8 cellular contexts compared by ENCODE assay signal in the genomic region with DNA sequence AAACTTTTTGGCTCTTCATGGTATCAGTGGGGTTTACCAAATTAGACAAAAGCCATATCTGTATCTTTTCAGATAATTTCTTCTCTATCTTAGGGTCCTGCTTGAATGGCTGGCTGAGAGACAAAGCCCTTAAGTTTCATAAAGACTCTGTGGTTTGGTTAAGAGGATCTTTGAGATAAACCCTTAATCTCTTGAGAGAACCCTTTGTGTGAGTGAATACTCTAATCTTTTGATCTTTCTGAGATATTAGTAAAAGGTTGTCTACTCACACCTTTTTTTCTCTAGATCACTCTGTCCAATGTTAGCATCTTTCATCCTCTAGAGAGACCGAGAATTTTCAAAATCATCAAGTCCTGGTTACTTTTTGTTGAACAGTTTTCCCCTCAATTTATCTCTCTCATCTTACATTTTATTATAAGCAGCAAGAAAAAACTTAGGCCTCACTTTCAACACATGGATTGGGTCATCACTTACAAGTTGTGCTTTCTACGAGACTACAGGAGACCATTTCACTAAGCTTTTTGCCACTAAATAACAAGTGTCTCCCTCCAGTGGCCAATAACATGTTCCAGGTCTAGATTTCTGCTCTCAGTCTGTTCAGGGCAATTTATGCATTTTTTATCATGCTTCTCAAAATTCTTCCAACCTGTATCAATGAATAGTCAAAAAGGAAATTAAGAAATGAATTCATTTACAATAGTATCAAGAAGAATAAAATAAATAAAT. TPM values are rescaled to one million over a fixed set of nuclear protein-coding genes. Genes with fewer than 3 reads are reported as not detected.
DNase-seq lines count a peak whose midpoint lies in the region; ATAC-seq, FAIRE-seq and TF ChIP-seq lines count a peak whose summit lies in the region.

No MANE protein-coding gene starts in this region.

- H3K9me3 ChIP-seq in A549 = no peaks in the 10 kb centered on the region
- H3K9me3 ChIP-seq in OCI-LY1 (ENCODE audit: low read length) = no peaks in the 10 kb centered on the region

- DNase-seq in A549 (ENCODE audit: low read depth in 1 of 2, low spot score in 1 of 2) (peak; percentile 11 to 50), fibroblast of gingiva (ENCODE audit: low read depth) (peak; percentile 16), immature natural killer cell (no peak)
- no peak for DNase-seq in activated CD4-positive, alpha-beta T cell treated with anti-CD3 and anti-CD28 coated beads, Interleukin-2, amount 50 U/mL, for 48 hours
- no peak for DNase-seq in natural killer cell treated with Interleukin-12 subunit alpha and Interleukin-12 subunit beta and Interleukin-15 and Interleukin-18, amount 100 ng/mL, for 72 hours (ENCODE audit: low spot score)

- H3K4me3 ChIP-seq in A549 (no peak overlapping the region), OCI-LY1 (ENCODE audit: low read depth, low read length, poor library complexity, severe bottlenecking) (no peak overlapping the region)

- no peak overlapping the region for H3K4me3 Mint-ChIP-seq in immature natural killer cell
- H3K4me3 Mint-ChIP-seq in natural killer cell treated with Interleukin-12 subunit alpha and Interleukin-12 subunit beta and Interleukin-15 and Interleukin-18, amount 100 ng/mL, for 72 hours = no peak overlapping the region

- TF ChIP-seq RAD21 in A549 (conservative IDR thresholded peaks at IDR 0.05 in 1 of 2, IDR thresholded peaks at IDR 0.05 in 1 of 2) = peak in 1 of 2 experiments; percentile 21; a peak in 2 of 5 replicates

- H3K4me1 Mint-ChIP-seq in immature natural killer cell = no peaks in the 10 kb centered on the region
- peaks cover 0 to 2% of the 10 kb centered on the region in 2 donors for H3K4me1 Mint-ChIP-seq in natural killer cell treated with Interleukin-12 subunit alpha and Interleukin-12 subunit beta and Interleukin-15 and Interleukin-18, amount 100 ng/mL, for 72 hours (ENCODE audit: low read depth in 2 of 2)

- FAIRE-seq in A549 (lab: Jason Lieb, UNC) = no peak

- ATAC-seq in A549 (peak; percentile 70 to 77; a peak in 3 of 6 replicates), GM18870 (IDR thresholded peaks at IDR 0.05; ENCODE audit: unreplicated experiment) (no peak)
- ATAC-seq in natural killer cell treated with Interleukin-12 subunit alpha and Interleukin-12 subunit beta and Interleukin-15 and Interleukin-18, amount 100 ng/mL, for 72 hours = no peak

- H3K9me2 ChIP-seq in OCI-LY1 (ENCODE audit: low read depth, low read length) = no peaks in the 10 kb centered on the region

- TF ChIP-seq CTCF in A549 (IDR thresholded peaks at IDR 0.05) (peak; percentile 49), GM12874 (IDR thresholded peaks at IDR 0.05; ENCODE audit: insufficient read depth, low read depth, low read length) (0 out of 2 replicates have a peak, but pooled peaks have one; percentile 18), OCI-LY1 (IDR thresholded peaks at IDR 0.05; ENCODE audit: low read length) (peak; percentile 70)

- peaks cover 7% of the 10 kb centered on the region for H3K36me3 ChIP-seq in OCI-LY1 (ENCODE audit: insufficient read depth, low read length)

- no peaks in the 10 kb centered on the region for H3K9me3 Mint-ChIP-seq in immature natural killer cell
- H3K9me3 Mint-ChIP-seq in natural killer cell treated with Interleukin-12 subunit alpha and Interleukin-12 subunit beta and Interleukin-15 and Interleukin-18, amount 100 ng/mL, for 72 hours = no peaks in the 10 kb centered on the region

- TF ChIP-seq POLR2A in A549 (IDR thresholded peaks at IDR 0.05; ENCODE audit: low read length) = no peak

- H3K9ac ChIP-seq in OCI-LY1 (ENCODE audit: low read length) = no peak overlapping the region

- no peaks in the 10 kb centered on the region for H3K4me1 ChIP-seq in A549
- H3K4me1 ChIP-seq in OCI-LY1 (ENCODE audit: insufficient read depth, low read length, severe bottlenecking) = no peaks in the 10 kb centered on the region

- H3F3A ChIP-seq in OCI-LY1 (ENCODE audit: insufficient read depth, low read length) = no peaks in the 10 kb centered on the region

- no peaks in the 10 kb centered on the region for H3K27me3 ChIP-seq in OCI-LY1 (ENCODE audit: insufficient read depth, low read length)

- 90% methylated on average over 2 of the region's 2 CpGs for WGBS in A549 (ENCODE audit: missing lambda C conversion rate)

- H3K27ac Mint-ChIP-seq in immature natural killer cell = no peak overlapping the region
- H3K27ac Mint-ChIP-seq in natural killer cell treated with Interleukin-12 subunit alpha and Interleukin-12 subunit beta and Interleukin-15 and Interleukin-18, amount 100 ng/mL, for 72 hours = no peak overlapping the region

- no peak for TF ChIP-seq EP300 in A549 (IDR thresholded peaks at IDR 0.05)

- H4K20me1 ChIP-seq in OCI-LY1 (ENCODE audit: insufficient read depth, low read length) = no peaks in the 10 kb centered on the region

- CTCF ChIA-PET in A549 (lab: Yijun Ruan, JAX) = interaction anchor here (0.5 to 2.4 kb wide), 9 partner anchors 9 to 88 kb away, joined by 4 to 7 read pairs (median 5); no protein-coding TSS in a partner anchor

- POLR2A ChIA-PET in A549 (lab: Yijun Ruan, JAX) = interaction anchor here (0.6 to 1.0 kb wide), 3 partner anchors 29 to 195 kb away, joined by 3 read pairs; partner anchors contain the start of genes ANXA7 and DNAJC9

- H3K27ac ChIP-seq in A549 = no peak overlapping the region
- no peak overlapping the region for H3K27ac ChIP-seq in OCI-LY1 (ENCODE audit: low read depth, low read length, poor library complexity, severe bottlenecking)

- H3K27me3 Mint-ChIP-seq in immature natural killer cell (ENCODE audit: low read depth in 3 of 3) = no peaks in the 10 kb centered on the region
- H3K27me3 Mint-ChIP-seq in natural killer cell treated with Interleukin-12 subunit alpha and Interleukin-12 subunit beta and Interleukin-15 and Interleukin-18, amount 100 ng/mL, for 72 hours = no peaks in the 10 kb centered on the region

- no peak overlapping the region for H2AFZ ChIP-seq in OCI-LY1 (ENCODE audit: low read length)

- H3K4me2 ChIP-seq in A549 = no peak overlapping the region
- no peak overlapping the region for H3K4me2 ChIP-seq in OCI-LY1 (ENCODE audit: low read length)

- H3K79me2 ChIP-seq in OCI-LY1 (ENCODE audit: insufficient read depth, low read length) = no peaks in the 10 kb centered on the region

- peaks cover 20 to 40% (median 34%) of the 10 kb centered on the region in 3 donors for H3K36me3 Mint-ChIP-seq in immature natural killer cell
- peaks cover 16% of the 10 kb centered on the region for H3K36me3 Mint-ChIP-seq in natural killer cell treated with Interleukin-12 subunit alpha and Interleukin-12 subunit beta and Interleukin-15 and Interleukin-18, amount 100 ng/mL, for 72 hours

TF ChIP-seq in A549, 52 proteins besides CTCF, POLR2A, EP300 and RAD21:
- TF ChIP-seq HEYL (CRISPR knock-in tag; IDR thresholded peaks at IDR 0.05) = no peak
- peak; percentile 35; the same call in 1 of the 3 replicates for TF ChIP-seq SMC3 (IDR thresholded peaks at IDR 0.05)

RNA-seq across cellular contexts. Expression of gene DNAJC9, which starts 28.4 kb away (rescaled TPM):
- 42.7 and 56.3 TPM in 2 replicates for polyA plus RNA-seq in A549 (2011; rRNA removed)
- polyA plus RNA-seq in A549 (2012; cell fraction: cytosol; rRNA removed) = 36.9 and 38.5 TPM in 2 replicates
- polyA plus RNA-seq in A549 (2012; cell fraction: nucleus; rRNA removed) = 26.2 and 32.9 TPM in 2 replicates
- polyA plus RNA-seq in A549 (2017; fragmentation: RNase III; extraction: RNeasy Plus Mini Kit Qiagen cat#74134 plus additional on column Dnase treatment) = 45.6 to 47.4 TPM (median 46.0 TPM) in 3 replicates
- 24.2 and 27.7 TPM in 2 replicates for polyA minus RNA-seq in A549 (2011; rRNA and poly(A)+ RNA removed)
- polyA plus RNA-seq in immature natural killer cell = 10 to 100 TPM; 26.4 to 27.6 (median 26.9) TPM
- 10 to 100 TPM; 38.8 to 68.9 TPM for total RNA-seq in natural killer cell treated with Interleukin-12 subunit alpha and Interleukin-12 subunit beta and Interleukin-15 and Interleukin-18, amount 100 ng/mL, for 72 hours

RNA-seq across cellular contexts. Expression of gene MRPS16, which starts 33.8 kb away (rescaled TPM):
- 132 and 162 TPM in 2 replicates for polyA plus RNA-seq in A549 (2011; rRNA removed)
- polyA plus RNA-seq in A549 (2012; cell fraction: cytosol; rRNA removed) = 226 and 239 TPM in 2 replicates
- polyA plus RNA-seq in A549 (2012; cell fraction: nucleus; rRNA removed) = 191 and 202 TPM in 2 replicates
- polyA plus RNA-seq in A549 (2017; fragmentation: RNase III; extraction: RNeasy Plus Mini Kit Qiagen cat#74134 plus additional on column Dnase treatment) = 158 to 166 TPM (median 160 TPM) in 3 replicates
- polyA minus RNA-seq in A549 (2011; rRNA and poly(A)+ RNA removed) = 155 and 180 TPM in 2 replicates
- 100 to 1,000 TPM in 1 of 3 donors, 10 to 100 TPM in 2; 74.2 to 102 (median 98.9) TPM for polyA plus RNA-seq in immature natural killer cell
- 100 to 1,000 TPM in 1 of 2 donors, 10 to 100 TPM in 1; 83.1 to 118 TPM for total RNA-seq in natural killer cell treated with Interleukin-12 subunit alpha and Interleukin-12 subunit beta and Interleukin-15 and Interleukin-18, amount 100 ng/mL, for 72 hours

RNA-seq across cellular contexts. Expression of gene FAM149B1, which starts 50.7 kb away (rescaled TPM):
- 25.5 and 26.7 TPM in 2 replicates for polyA plus RNA-seq in A549 (2011; rRNA removed)
- polyA plus RNA-seq in A549 (2012; cell fraction: cytosol; rRNA removed) = 8.1 and 8.5 TPM in 2 replicates
- 6.2 and 10.1 TPM in 2 replicates for polyA plus RNA-seq in A549 (2012; cell fraction: nucleus; rRNA removed)
- 6.9 to 8.4 TPM (median 7.0 TPM) in 3 replicates for polyA plus RNA-seq in A549 (2017; fragmentation: RNase III; extraction: RNeasy Plus Mini Kit Qiagen cat#74134 plus additional on column Dnase treatment)
- polyA minus RNA-seq in A549 (2011; rRNA and poly(A)+ RNA removed) = 18.3 and 24.8 TPM in 2 replicates
- polyA plus RNA-seq in immature natural killer cell = 1 to 10 TPM; 4.0 to 4.9 (median 4.5) TPM
- total RNA-seq in natural killer cell treated with Interleukin-12 subunit alpha and Interleukin-12 subunit beta and Interleukin-15 and Interleukin-18, amount 100 ng/mL, for 72 hours = 10 to 100 TPM; 12.3 to 13.4 TPM

RNA-seq across cellular contexts. Expression of gene ECD, which starts 50.8 kb away (rescaled TPM):
- polyA plus RNA-seq in A549 (2011; rRNA removed) (53.3 and 53.6 TPM in 2 replicates), A549 (2017; fragmentation: RNase III; extraction: RNeasy Plus Mini Kit Qiagen cat#74134 plus additional on column Dnase treatment) (26.5 to 29.1 TPM (median 27.1 TPM) in 3 replicates), immature natural killer cell (10 to 100 TPM; 26.3 to 41.8 (median 30.3) TPM)
- 15.3 and 18.7 TPM in 2 replicates for polyA plus RNA-seq in A549 (2012; cell fraction: cytosol; rRNA removed)
- polyA plus RNA-seq in A549 (2012; cell fraction: nucleus; rRNA removed) = 17.0 and 21.5 TPM in 2 replicates
- polyA minus RNA-seq in A549 (2011; rRNA and poly(A)+ RNA removed) = 30.6 and 34.3 TPM in 2 replicates
- total RNA-seq in natural killer cell treated with Interleukin-12 subunit alpha and Interleukin-12 subunit beta and Interleukin-15 and Interleukin-18, amount 100 ng/mL, for 72 hours = 10 to 100 TPM; 38.8 to 42.0 TPM

Comparison
In these comparisons a context has a peak if more than half of its experiments do, and no peak if none do; other contexts are left out.
1. ATAC-seq: peak in A549 (2 of 2); none in GM18870 (single experiment) and natural killer cell treated with Interleukin-12 subunit alpha and Interleukin-12 subunit beta and Interleukin-15 and Interleukin-18, amount 100 ng/mL, for 72 hours (0 of 2).
2. DNase-seq: peak in A549 (2 of 2) and fibroblast of gingiva (single experiment); none in immature natural killer cell (0 of 3), activated CD4-positive, alpha-beta T cell treated with anti-CD3 and anti-CD28 coated beads, Interleukin-2, amount 50 U/mL, for 48 hours (0 of 2) and natural killer cell treated with Interleukin-12 subunit alpha and Interleukin-12 subunit beta and Interleukin-15 and Interleukin-18, amount 100 ng/mL, for 72 hours (single experiment).
3. CTCF ChIP-seq: peak in every context shown above with its lines; median percentile 70 in OCI-LY1; 49 in A549; 18 in GM12874.